20 cellular contexts compared by ENCODE assay signal in the genomic region with DNA sequence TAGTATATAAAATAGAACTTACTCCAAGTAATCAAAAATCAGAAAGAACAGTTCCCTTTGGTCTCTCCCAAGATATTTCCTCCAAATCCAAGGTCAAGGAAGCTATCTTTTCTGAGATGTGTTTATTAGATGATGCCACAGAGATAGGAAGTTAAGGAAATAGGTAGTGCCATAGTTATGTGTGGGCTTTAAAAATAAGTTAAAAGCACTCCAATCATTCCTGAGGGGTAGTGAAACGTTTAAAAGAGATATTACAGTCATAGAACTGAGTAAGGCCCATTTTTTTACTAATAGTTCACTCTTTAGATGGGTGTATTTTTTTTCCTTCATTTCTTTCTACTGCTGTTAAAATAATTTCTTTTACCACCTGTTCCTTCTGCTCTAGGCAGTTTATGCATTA.
"Had no signal": no experiment of that assay in that cellular context is flagged by ENCODE, and none has a peak within 500 bp of the region (broad histone marks: within the 10 kb centered on the region; RNA-seq: fewer than 3 reads in every experiment).

No MANE protein-coding gene starts in this region.

- ATAC-seq: activated CD4-positive, CD25-positive, alpha-beta regulatory T cell treated with anti-CD3 and anti-CD28 coated beads, Interleukin-2, amount 50 U/mL, for 24 hours; naive thymus-derived CD4-positive, alpha-beta T cell; psoas muscle had no signal

- DNase-seq: activated CD4-positive, alpha-beta T cell treated with anti-CD3 and anti-CD28 coated beads for 48 hours; activated CD4-positive, alpha-beta T cell treated with anti-CD3 and anti-CD28 coated beads, Interleukin-2, amount 50 U/mL, for 48 hours; activated CD8-positive, alpha-beta memory T cell treated with anti-CD3 and anti-CD28 coated beads for 24 hours; activated effector memory CD4-positive, alpha-beta T cell treated with anti-CD3 and anti-CD28 coated beads, Interleukin-2, amount 50 U/mL, for 16 hours; activated naive CD4-positive, alpha-beta T cell treated with anti-CD3 and anti-CD28 coated beads for 36 hours; activated naive CD8-positive, alpha-beta T cell treated with anti-CD3 and anti-CD28 coated beads for 36 hours; amygdala; central memory CD4-positive, alpha-beta T cell; endodermal cell; foreskin melanocyte; left ventricle myocardium superior; naive thymus-derived CD4-positive, alpha-beta T cell; nucleus accumbens; psoas muscle; spleen; stimulated activated CD4-positive, alpha-beta T cell treated with anti-CD3 and anti-CD28 coated beads, Interleukin-2, amount 100 ng/mL, for 48 hours; stimulated activated naive CD4-positive, alpha-beta T cell treated with Interleukin-2 at 50 U/mL for 16 hours; testis; WERI-Rb-1 had no signal
